ENCODE assay signal across 1 cellular context in genomic region chr2:101296314-101296809, GRCh38.
TF ChIP-seq lines count a peak whose summit lies in the region.

No MANE protein-coding gene starts in this region.

TF ChIP-seq in endothelial cell of umbilical vein, 7 proteins besides CTCF, POLR2A, EP300 and RAD21:
- TF ChIP-seq MYC (IDR thresholded peaks at IDR 0.05; ENCODE audit: low read depth, low read length) (no peak), MAX (IDR thresholded peaks at IDR 0.05; ENCODE audit: insufficient read depth, insufficient read length) (no peak), JUN (IDR thresholded peaks at IDR 0.05; ENCODE audit: borderline replicate concordance, insufficient read depth, insufficient read length, low read depth) (no peak), POLR2AphosphoS5 (IDR thresholded peaks at IDR 0.05; ENCODE audit: insufficient read depth, low read depth, low read length) (no peak), EZH2 (IDR thresholded peaks at IDR 0.05; ENCODE audit: borderline replicate concordance, low read depth, low read length, severe bottlenecking) (no peak), GATA2 (IDR thresholded peaks at IDR 0.05; ENCODE audit: insufficient read depth, insufficient read length, low read depth, low read length) (no peak), FOS (IDR thresholded peaks at IDR 0.05; ENCODE audit: borderline replicate concordance, insufficient read depth, low read length) (no peak)
